12 cellular contexts compared by ENCODE assay signal in genomic region chr6:32096394-32097258, GRCh38. TPM values are rescaled to one million over a fixed set of nuclear protein-coding genes. Genes with fewer than 3 reads are reported as not detected.
A peak's percentile ranks its signal among the peaks of the same experiment; 100 is the strongest.
DNase-seq lines count a peak whose midpoint lies in the region; ATAC-seq, FAIRE-seq and TF ChIP-seq lines count a peak whose summit lies in the region.
"Had no signal": no experiment of that assay in that cellular context is flagged by ENCODE, and none has a peak within 500 bp of the region (broad histone marks: within the 10 kb centered on the region; RNA-seq: fewer than 3 reads in every experiment).

No MANE protein-coding gene starts in this region.

- POLR2A ChIA-PET in HepG2 (lab: Yijun Ruan, JAX), result interaction anchor here (1.6 kb wide), 1 partner anchor 9 kb away, joined by 5 read pairs; no protein-coding TSS in a partner anchor

- no peaks in the 10 kb centered on the region for H3K79me2 ChIP-seq in HepG2 (ENCODE audit: insufficient read depth, low read length)

- no peaks in the 10 kb centered on the region for H3K36me3 ChIP-seq in HepG2 (replicated peaks in 1 of 2; ENCODE audit: control insufficient read depth in 1 of 2, insufficient read depth in 2 of 2, low read length in 2 of 2)
- no peaks in the 10 kb centered on the region for H3K36me3 ChIP-seq in thoracic aorta
- H3K36me3 ChIP-seq: MG63, neutrophil had no signal

- TF ChIP-seq EP300 in HepG2 (IDR thresholded peaks at IDR 0.05; ENCODE audit: low read depth in 2 of 2, low read length in 2 of 2) (no peak), HepG2 (CRISPR knock-in tag; IDR thresholded peaks at IDR 0.05; ENCODE audit: borderline replicate concordance) (no peak)

- DNase-seq in NCI-H2227 (lab: John Stamatoyannopoulos, UW; ENCODE audit: unreplicated experiment) (peak; percentile 16), NCI-H2227 treated with DMSO at 0.1 percent for 48 hours (lab: John Stamatoyannopoulos, UW) (no peak), astrocyte of the cerebellum (ENCODE audit: low read depth) (no peak), HepG2 (ENCODE audit: low spot score) (no peak), thoracic aorta (ENCODE audit: low spot score) (no peak), amniotic stem cell (lab: John Stamatoyannopoulos, UW) (no peak), SHP77 (lab: John Stamatoyannopoulos, UW) (no peak)
- DNase-seq: ACHN, MG63, NCI-H526 treated with DMSO at 0.1 percent for 48 hours had no signal

- intact Hi-C loops in HepG2 (cut with micrococcal nuclease; ENCODE audit: unreplicated experiment), result no loop called here

- no peak for TF ChIP-seq POLR2A in HepG2 (IDR thresholded peaks at IDR 0.05; ENCODE audit: insufficient read depth in 1 of 2, low read depth in 2 of 2, low read length in 2 of 2)

- TF ChIP-seq CTCF in astrocyte of the cerebellum (IDR thresholded peaks at IDR 0.05; ENCODE audit: low read depth, low read length, missing control alignments) (peak; percentile 14), HepG2 (CRISPR knock-in tag; IDR thresholded peaks at IDR 0.05) (peak; percentile 39), thoracic aorta (IDR thresholded peaks at IDR 0.05) (no peak)

- H4K20me1 ChIP-seq in HepG2 (ENCODE audit: insufficient read depth, low read length), result no peaks in the 10 kb centered on the region

- 19% methylated on average over 40 of the region's 90 CpGs for WGBS in HepG2 (ENCODE audit: low lambda C conversion rate)

- H3K9me3 ChIP-seq in HepG2 (ENCODE audit: low read length) (no peaks in the 10 kb centered on the region), thoracic aorta (no peaks in the 10 kb centered on the region)
- H3K9me3 ChIP-seq: MG63, neutrophil had no signal

- ATAC-seq in HepG2 (peak; percentile 78), thoracic aorta (ENCODE audit: insufficient number of reproducible peaks, low FRiP score, low read depth) (no peak), GM21576 (IDR thresholded peaks at IDR 0.05; ENCODE audit: unreplicated experiment) (no peak)

- CTCF ChIA-PET in HepG2 (lab: Yijun Ruan, JAX; ENCODE audit: low intra/inter-chr PET ratio, low total read pairs), result no interaction called here

- H2AFZ ChIP-seq in HepG2 (ENCODE audit: low read length), result no peak overlapping the region

- BruUV-seq in HepG2 (replicated peaks; lab: Mats Ljungman, UMichigan), result no TSS peak

- H3K9ac ChIP-seq in HepG2 (ENCODE audit: insufficient read depth, low read depth, low read length), result no peak overlapping the region

- no peak for FAIRE-seq in HepG2 (lab: Jason Lieb, UNC)

- H3K4me1 ChIP-seq in HepG2 (ENCODE audit: insufficient read depth, low read length), result peaks cover 11% of the 10 kb centered on the region; the same call in 1 of the 2 replicates
- peaks cover 22 to 40% of the 10 kb centered on the region in 2 donors for H3K4me1 ChIP-seq in thoracic aorta (ENCODE audit: control insufficient read depth in 1 of 2, low read depth in 2 of 2)

- no peak overlapping the region for H3K27ac ChIP-seq in HepG2 (ENCODE audit: extremely low read length, insufficient read depth, low read length)
- no peak overlapping the region for H3K27ac ChIP-seq in thoracic aorta
- H3K27ac ChIP-seq: neutrophil had no signal

- H3K4me2 ChIP-seq in HepG2 (ENCODE audit: low read depth, low read length), result peak overlapping the region; percentile 49

- H3K27me3 ChIP-seq in HepG2 (ENCODE audit: control insufficient read depth in 1 of 2, insufficient read depth in 2 of 2, low read length in 2 of 2) (peaks cover 21 to 59% of the 10 kb centered on the region in 2 experiments), thoracic aorta (replicated peaks; ENCODE audit: insufficient read depth) (peaks cover 3% of the 10 kb centered on the region)
- H3K27me3 ChIP-seq: MG63 had no signal

- no peak for TF ChIP-seq RAD21 in HepG2 (CRISPR knock-in tag; IDR thresholded peaks at IDR 0.05)

- H3K4me3 ChIP-seq in astrocyte of the cerebellum (ENCODE audit: low read depth, low read length) (no peak overlapping the region), HepG2 (replicated peaks in 1 of 3; ENCODE audit: insufficient read depth in 1 of 3, low read depth in 2 of 3, low read length in 3 of 3) (peak overlapping the region in 2 of 3 experiments; percentile 28 to 45; a peak in 2 of 6 replicates), thoracic aorta (peak overlapping the region; percentile 25)
- H3K4me3 ChIP-seq: MG63 had no signal

- in situ Hi-C loops in astrocyte of the cerebellum (cut with HindIII; ENCODE audit: low sequenced_read_pairs), result no loop called here
- in situ Hi-C loops in HepG2 (cut with HindIII; ENCODE audit: extremely low pct_ligation_motif_present, low pct_unique_long_range_greater_than_20kb), result loop anchor here (25.0 kb wide), 1 partner anchor 691 kb away; no protein-coding TSS in a partner anchor

RNA-seq across cellular contexts. Expression of gene TNXB, which starts 12.5 kb away (rescaled TPM):
- total RNA-seq in HepG2 (2016; rRNA removed; fragmentation: Illumina TruSeq; extraction: Trizol), result 0.74 and 1.6 TPM in 2 replicates
- 0.20 and 0.35 TPM in 2 replicates for total RNA-seq in HepG2 (2016; cell fraction: cytosol; rRNA removed; fragmentation: Illumina TruSeq; extraction: Trizol; ENCODE audit: low read depth)
- total RNA-seq in HepG2 (2016; cell fraction: insoluble cytoplasmic fraction; rRNA removed; fragmentation: Illumina TruSeq; extraction: Trizol), result 0.86 and 1.5 TPM in 2 replicates
- 0.65 and 0.83 TPM in 2 replicates for total RNA-seq in HepG2 (2016; cell fraction: membrane; rRNA removed; fragmentation: Illumina TruSeq; extraction: Trizol)
- total RNA-seq in HepG2 (2016; cell fraction: nucleus; rRNA removed; fragmentation: Illumina TruSeq; extraction: Trizol), result 1.9 and 2.9 TPM in 2 replicates
- 2.7 and 2.9 TPM in 2 replicates for polyA plus RNA-seq in HepG2 (2011; rRNA removed)
- 1.8 and 3.0 TPM in 2 replicates for polyA plus RNA-seq in HepG2 (2011; cell fraction: cytosol; rRNA removed)
- 11.9 and 13.2 TPM in 2 replicates for polyA plus RNA-seq in HepG2 (2011; cell fraction: nucleus; rRNA removed)
- polyA plus RNA-seq in HepG2 (2012), result 2.9 and 4.4 TPM in 2 replicates
- polyA plus RNA-seq in HepG2 (2016; cell fraction: cytosol; fragmentation: Illumina TruSeq; extraction: Trizol; ENCODE audit: low read depth), result 0.37 and 0.42 TPM in 2 replicates
- 0.76 and 1.1 TPM in 2 replicates for polyA plus RNA-seq in HepG2 (2016; cell fraction: insoluble cytoplasmic fraction; fragmentation: Illumina TruSeq; extraction: Trizol; ENCODE audit: low read depth)
- polyA plus RNA-seq in HepG2 (2016; cell fraction: membrane; fragmentation: Illumina TruSeq; extraction: Trizol; ENCODE audit: low read depth), result 0.43 and 0.76 TPM in 2 replicates
- polyA plus RNA-seq in HepG2 (2016; cell fraction: nucleus; fragmentation: Illumina TruSeq; extraction: Trizol; ENCODE audit: insufficient read depth, low read depth), result 1.9 and 4.8 TPM in 2 replicates
- polyA minus RNA-seq in HepG2 (2011; rRNA and poly(A)+ RNA removed; ENCODE audit: low replicate concordance), result 1.8 and 5.9 TPM in 2 replicates
- 0.49 and 2.0 TPM in 2 replicates for polyA minus RNA-seq in HepG2 (2011; cell fraction: cytosol; rRNA and poly(A)+ RNA removed)
- 6.1 and 7.2 TPM in 2 replicates for polyA minus RNA-seq in HepG2 (2011; cell fraction: nucleus; rRNA and poly(A)+ RNA removed)
- 100 to 1,000 TPM; 194 to 210 TPM for total RNA-seq in thoracic aorta

RNA-seq across cellular contexts. Expression of gene ATF6B, which starts 31.4 kb away (rescaled TPM):
- total RNA-seq in HepG2 (2016; rRNA removed; fragmentation: Illumina TruSeq; extraction: Trizol) (7.5 and 18.1 TPM in 2 replicates), thoracic aorta (10 to 100 TPM; 38.2 to 60.9 TPM)
- total RNA-seq in HepG2 (2016; cell fraction: cytosol; rRNA removed; fragmentation: Illumina TruSeq; extraction: Trizol; ENCODE audit: low read depth), result 5.4 and 6.0 TPM in 2 replicates
- total RNA-seq in HepG2 (2016; cell fraction: insoluble cytoplasmic fraction; rRNA removed; fragmentation: Illumina TruSeq; extraction: Trizol), result 6.5 and 17.9 TPM in 2 replicates
- 4.1 and 4.3 TPM in 2 replicates for total RNA-seq in HepG2 (2016; cell fraction: membrane; rRNA removed; fragmentation: Illumina TruSeq; extraction: Trizol)
- 22.6 and 23.3 TPM in 2 replicates for total RNA-seq in HepG2 (2016; cell fraction: nucleus; rRNA removed; fragmentation: Illumina TruSeq; extraction: Trizol)
- polyA plus RNA-seq in HepG2 (2011; rRNA removed), result 44.0 and 45.8 TPM in 2 replicates
- 13.6 and 15.3 TPM in 2 replicates for polyA plus RNA-seq in HepG2 (2011; cell fraction: cytosol; rRNA removed)
- 155 and 167 TPM in 2 replicates for polyA plus RNA-seq in HepG2 (2011; cell fraction: nucleus; rRNA removed)
- 24.1 and 28.4 TPM in 2 replicates for polyA plus RNA-seq in HepG2 (2012)
- 2.5 and 3.2 TPM in 2 replicates for polyA plus RNA-seq in HepG2 (2016; cell fraction: cytosol; fragmentation: Illumina TruSeq; extraction: Trizol; ENCODE audit: low read depth)
- polyA plus RNA-seq in HepG2 (2016; cell fraction: insoluble cytoplasmic fraction; fragmentation: Illumina TruSeq; extraction: Trizol; ENCODE audit: low read depth), result 10.4 and 12.2 TPM in 2 replicates
- 3.3 and 4.5 TPM in 2 replicates for polyA plus RNA-seq in HepG2 (2016; cell fraction: membrane; fragmentation: Illumina TruSeq; extraction: Trizol; ENCODE audit: low read depth)
- 77.6 and 81.7 TPM in 2 replicates for polyA plus RNA-seq in HepG2 (2016; cell fraction: nucleus; fragmentation: Illumina TruSeq; extraction: Trizol; ENCODE audit: insufficient read depth, low read depth)
- polyA minus RNA-seq in HepG2 (2011; rRNA and poly(A)+ RNA removed; ENCODE audit: low replicate concordance), result 79.0 and 84.0 TPM in 2 replicates
- polyA minus RNA-seq in HepG2 (2011; cell fraction: cytosol; rRNA and poly(A)+ RNA removed), result 14.2 and 16.6 TPM in 2 replicates
- polyA minus RNA-seq in HepG2 (2011; cell fraction: nucleus; rRNA and poly(A)+ RNA removed), result 40.5 and 43.0 TPM in 2 replicates

RNA-seq across cellular contexts. Expression of gene FKBPL, which starts 33.5 kb away (rescaled TPM):
- total RNA-seq in HepG2 (2016; rRNA removed; fragmentation: Illumina TruSeq; extraction: Trizol) (10.0 and 11.0 TPM in 2 replicates), thoracic aorta (1 to 10 TPM in 1 of 2 donors, under 1 TPM in 1; 0.41 to 3.2 TPM)
- 3.2 and 3.3 TPM in 2 replicates for total RNA-seq in HepG2 (2016; cell fraction: cytosol; rRNA removed; fragmentation: Illumina TruSeq; extraction: Trizol; ENCODE audit: low read depth)
- total RNA-seq in HepG2 (2016; cell fraction: insoluble cytoplasmic fraction; rRNA removed; fragmentation: Illumina TruSeq; extraction: Trizol), result 10.6 and 12.0 TPM in 2 replicates
- total RNA-seq in HepG2 (2016; cell fraction: membrane; rRNA removed; fragmentation: Illumina TruSeq; extraction: Trizol), result 5.3 and 5.7 TPM in 2 replicates
- total RNA-seq in HepG2 (2016; cell fraction: nucleus; rRNA removed; fragmentation: Illumina TruSeq; extraction: Trizol), result 3.6 and 4.7 TPM in 2 replicates
- 2.9 and 3.0 TPM in 2 replicates for polyA plus RNA-seq in HepG2 (2011; rRNA removed)
- 3.5 and 3.9 TPM in 2 replicates for polyA plus RNA-seq in HepG2 (2011; cell fraction: cytosol; rRNA removed)
- 2.3 TPM in 2 replicates for polyA plus RNA-seq in HepG2 (2011; cell fraction: nucleus; rRNA removed)
- 2.4 and 3.6 TPM in 2 replicates for polyA plus RNA-seq in HepG2 (2012)
- polyA plus RNA-seq in HepG2 (2016; cell fraction: cytosol; fragmentation: Illumina TruSeq; extraction: Trizol; ENCODE audit: low read depth), result 2.5 and 3.0 TPM in 2 replicates
- polyA plus RNA-seq in HepG2 (2016; cell fraction: insoluble cytoplasmic fraction; fragmentation: Illumina TruSeq; extraction: Trizol; ENCODE audit: low read depth), result 10.8 and 12.4 TPM in 2 replicates
- 3.5 and 4.2 TPM in 2 replicates for polyA plus RNA-seq in HepG2 (2016; cell fraction: membrane; fragmentation: Illumina TruSeq; extraction: Trizol; ENCODE audit: low read depth)
- polyA plus RNA-seq in HepG2 (2016; cell fraction: nucleus; fragmentation: Illumina TruSeq; extraction: Trizol; ENCODE audit: insufficient read depth, low read depth), result 7.2 and 7.7 TPM in 2 replicates
- polyA minus RNA-seq in HepG2 (2011; rRNA and poly(A)+ RNA removed; ENCODE audit: low replicate concordance), result 3.3 and 9.3 TPM in 2 replicates
- polyA minus RNA-seq in HepG2 (2011; cell fraction: cytosol; rRNA and poly(A)+ RNA removed), result 1.8 and 2.4 TPM in 2 replicates
- polyA minus RNA-seq in HepG2 (2011; cell fraction: nucleus; rRNA and poly(A)+ RNA removed), result 1.2 and 1.7 TPM in 2 replicates

RNA-seq across cellular contexts. Expression of gene PRRT1, which starts 55.1 kb away (rescaled TPM):
- 0.11 and 0.64 TPM in 2 replicates for total RNA-seq in HepG2 (2016; rRNA removed; fragmentation: Illumina TruSeq; extraction: Trizol)
- total RNA-seq in HepG2 (2016; cell fraction: cytosol; rRNA removed; fragmentation: Illumina TruSeq; extraction: Trizol; ENCODE audit: low read depth), result not detected in 2 replicates
- total RNA-seq in HepG2 (2016; cell fraction: insoluble cytoplasmic fraction; rRNA removed; fragmentation: Illumina TruSeq; extraction: Trizol), result 0.41 TPM in 1 of 2 replicates, not detected in the other
- total RNA-seq in HepG2 (2016; cell fraction: membrane; rRNA removed; fragmentation: Illumina TruSeq; extraction: Trizol), result 0.40 and 0.55 TPM in 2 replicates
- total RNA-seq in HepG2 (2016; cell fraction: nucleus; rRNA removed; fragmentation: Illumina TruSeq; extraction: Trizol), result 0.63 and 1.3 TPM in 2 replicates
- 1.4 TPM in 2 replicates for polyA plus RNA-seq in HepG2 (2011; rRNA removed)
- 0.38 and 0.76 TPM in 2 replicates for polyA plus RNA-seq in HepG2 (2011; cell fraction: cytosol; rRNA removed)
- 13.0 TPM in 2 replicates for polyA plus RNA-seq in HepG2 (2011; cell fraction: nucleus; rRNA removed)
- polyA plus RNA-seq in HepG2 (2012), result 3.2 and 3.3 TPM in 2 replicates
- polyA plus RNA-seq in HepG2 (2016; cell fraction: cytosol; fragmentation: Illumina TruSeq; extraction: Trizol; ENCODE audit: low read depth), result 0.88 and 0.94 TPM in 2 replicates
- polyA plus RNA-seq in HepG2 (2016; cell fraction: insoluble cytoplasmic fraction; fragmentation: Illumina TruSeq; extraction: Trizol; ENCODE audit: low read depth), result 1.6 and 2.0 TPM in 2 replicates
- 2.4 TPM in 2 replicates for polyA plus RNA-seq in HepG2 (2016; cell fraction: membrane; fragmentation: Illumina TruSeq; extraction: Trizol; ENCODE audit: low read depth)
- 10.1 and 13.9 TPM in 2 replicates for polyA plus RNA-seq in HepG2 (2016; cell fraction: nucleus; fragmentation: Illumina TruSeq; extraction: Trizol; ENCODE audit: insufficient read depth, low read depth)
- 0.35 and 0.42 TPM in 2 replicates for polyA minus RNA-seq in HepG2 (2011; rRNA and poly(A)+ RNA removed; ENCODE audit: low replicate concordance)
- polyA minus RNA-seq in HepG2 (2011; cell fraction: cytosol; rRNA and poly(A)+ RNA removed), result 0.69 TPM in 1 of 2 replicates, not detected in the other
- polyA minus RNA-seq in HepG2 (2011; cell fraction: nucleus; rRNA and poly(A)+ RNA removed), result 0.25 and 0.52 TPM in 2 replicates
- 1 to 10 TPM; 3.8 to 6.8 TPM for total RNA-seq in thoracic aorta

RNA-seq across cellular contexts. Expression of gene PPT2, which starts 57.3 kb away (rescaled TPM):
- total RNA-seq in HepG2 (2016; rRNA removed; fragmentation: Illumina TruSeq; extraction: Trizol) (20.1 and 39.2 TPM in 2 replicates), thoracic aorta (10 to 100 TPM; 21.8 to 42.0 TPM)
- total RNA-seq in HepG2 (2016; cell fraction: cytosol; rRNA removed; fragmentation: Illumina TruSeq; extraction: Trizol; ENCODE audit: low read depth), result 5.6 and 9.7 TPM in 2 replicates
- total RNA-seq in HepG2 (2016; cell fraction: insoluble cytoplasmic fraction; rRNA removed; fragmentation: Illumina TruSeq; extraction: Trizol), result 19.2 and 37.8 TPM in 2 replicates
- 16.4 and 20.0 TPM in 2 replicates for total RNA-seq in HepG2 (2016; cell fraction: membrane; rRNA removed; fragmentation: Illumina TruSeq; extraction: Trizol)
- total RNA-seq in HepG2 (2016; cell fraction: nucleus; rRNA removed; fragmentation: Illumina TruSeq; extraction: Trizol), result 35.4 and 44.6 TPM in 2 replicates
- 61.8 and 79.3 TPM in 2 replicates for polyA plus RNA-seq in HepG2 (2011; rRNA removed)
- 49.1 and 57.1 TPM in 2 replicates for polyA plus RNA-seq in HepG2 (2011; cell fraction: cytosol; rRNA removed)
- 64.9 and 74.8 TPM in 2 replicates for polyA plus RNA-seq in HepG2 (2011; cell fraction: nucleus; rRNA removed)
- 26.9 and 27.6 TPM in 2 replicates for polyA plus RNA-seq in HepG2 (2012)
- 6.6 and 9.2 TPM in 2 replicates for polyA plus RNA-seq in HepG2 (2016; cell fraction: cytosol; fragmentation: Illumina TruSeq; extraction: Trizol; ENCODE audit: low read depth)
- 22.9 and 24.6 TPM in 2 replicates for polyA plus RNA-seq in HepG2 (2016; cell fraction: insoluble cytoplasmic fraction; fragmentation: Illumina TruSeq; extraction: Trizol; ENCODE audit: low read depth)
- 13.8 and 16.0 TPM in 2 replicates for polyA plus RNA-seq in HepG2 (2016; cell fraction: membrane; fragmentation: Illumina TruSeq; extraction: Trizol; ENCODE audit: low read depth)
- 77.3 and 84.1 TPM in 2 replicates for polyA plus RNA-seq in HepG2 (2016; cell fraction: nucleus; fragmentation: Illumina TruSeq; extraction: Trizol; ENCODE audit: insufficient read depth, low read depth)
- 61.4 and 89.7 TPM in 2 replicates for polyA minus RNA-seq in HepG2 (2011; rRNA and poly(A)+ RNA removed; ENCODE audit: low replicate concordance)
- polyA minus RNA-seq in HepG2 (2011; cell fraction: cytosol; rRNA and poly(A)+ RNA removed), result 17.0 and 18.1 TPM in 2 replicates
- polyA minus RNA-seq in HepG2 (2011; cell fraction: nucleus; rRNA and poly(A)+ RNA removed), result 28.8 and 29.7 TPM in 2 replicates

Comparison
In these comparisons a context has a peak if more than half of its experiments do, and no peak if none do; other contexts are left out.
1. RNA of gene TNXB, which starts 12.5 kb away (total RNA-seq): 194 to 210 TPM in thoracic aorta; 0.20 to 2.9 TPM in HepG2; every median in the first group is over 10 times any median in the second.